ENCODE assay signal across 8 cellular contexts in genomic region chr12:108826115-108826806, GRCh38. TPM values are rescaled to one million over a fixed set of nuclear protein-coding genes. Genes with fewer than 3 reads are reported as not detected.
DNase-seq lines count a peak whose midpoint lies in the region; ATAC-seq and TF ChIP-seq lines count a peak whose summit lies in the region.

No MANE protein-coding gene starts in this region.

- intact Hi-C loops in OCI-LY7 (cut with micrococcal nuclease; ENCODE audit: unreplicated experiment): no loop called here

- POLR2A ChIA-PET in OCI-LY7 (lab: Charles Lee): interaction anchor here (0.5 to 0.8 kb wide), 2 partner anchors 11 to 15 kb away, joined by 3 read pairs; no protein-coding TSS in a partner anchor

- H3K9me3 ChIP-seq in Karpas-422 (ENCODE audit: low read length): no peaks in the 10 kb centered on the region
- H3K9me3 ChIP-seq in subcutaneous abdominal adipose tissue (ENCODE audit: control insufficient read depth in 5 of 5, low read length in 5 of 5): no peaks in the 10 kb centered on the region
- H3K9me3 ChIP-seq in OCI-LY7 (ENCODE audit: low read length): no peaks in the 10 kb centered on the region

- no peak overlapping the region for H2AFZ ChIP-seq in Karpas-422 (ENCODE audit: low read length)
- no peak overlapping the region for H2AFZ ChIP-seq in OCI-LY7 (ENCODE audit: low read length)

- H3K36me3 ChIP-seq in Karpas-422 (ENCODE audit: insufficient read depth, low read length): peaks cover 11% of the 10 kb centered on the region
- peaks cover 0 to 31% (median 30%) of the 10 kb centered on the region in 5 donors for H3K36me3 ChIP-seq in subcutaneous abdominal adipose tissue (ENCODE audit: control insufficient read depth in 5 of 5, insufficient read depth in 5 of 5, low read length in 5 of 5)
- peaks cover 5% of the 10 kb centered on the region; the same call in 1 of the 2 replicates for H3K36me3 ChIP-seq in OCI-LY7 (ENCODE audit: insufficient read depth, low read length)

- ATAC-seq in left lobe of liver (peak; percentile 51), HG03520 (IDR thresholded peaks at IDR 0.05; ENCODE audit: unreplicated experiment) (no peak)

- H3K79me2 ChIP-seq in Karpas-422 (ENCODE audit: low read length) (no peaks in the 10 kb centered on the region), OCI-LY7 (ENCODE audit: insufficient read depth, low read depth, low read length) (no peaks in the 10 kb centered on the region)

- H3K4me2 ChIP-seq in Karpas-422 (ENCODE audit: low read depth, low read length, poor library complexity, severe bottlenecking) (peak overlapping the region; percentile 50), OCI-LY7 (ENCODE audit: low read length) (no peak overlapping the region; the same call in 1 of the 2 replicates)

- H3K9me2 ChIP-seq in Karpas-422 (replicated peaks; ENCODE audit: insufficient read depth, low read length) (no peaks in the 10 kb centered on the region), OCI-LY7 (ENCODE audit: insufficient read depth, low read length) (no peaks in the 10 kb centered on the region)

- H3K4me3 ChIP-seq in Karpas-422 (ENCODE audit: low read length) (no peak overlapping the region), subcutaneous abdominal adipose tissue (ENCODE audit: low read depth in 1 of 5, low read length in 5 of 5) (peak overlapping the region; percentile 14 to 45 (median 31)), OCI-LY7 (ENCODE audit: low read depth, low read length, poor library complexity, severe bottlenecking) (no peak overlapping the region)

- no peak for TF ChIP-seq CTCF in OCI-LY7 (conservative IDR thresholded peaks at IDR 0.05; ENCODE audit: low read length)

- H3K27me3 ChIP-seq in Karpas-422 (ENCODE audit: low read length) (no peaks in the 10 kb centered on the region), subcutaneous abdominal adipose tissue (ENCODE audit: control insufficient read depth in 5 of 5, insufficient read depth in 4 of 5, low read length in 5 of 5) (no peaks in the 10 kb centered on the region)

- H3K4me1 ChIP-seq in Karpas-422 (ENCODE audit: low read length) (peaks cover 57% of the 10 kb centered on the region), subcutaneous abdominal adipose tissue (ENCODE audit: control insufficient read depth in 5 of 5, insufficient read depth in 5 of 5, low read length in 5 of 5) (peaks cover 30 to 83% (median 68%) of the 10 kb centered on the region in 5 donors), OCI-LY7 (ENCODE audit: insufficient read depth, low read length, poor library complexity, severe bottlenecking) (peaks cover 7% of the 10 kb centered on the region)

- H3K27ac ChIP-seq in Karpas-422 (ENCODE audit: low read length) (peak overlapping the region; percentile 55; the same call in 1 of the 2 replicates), subcutaneous abdominal adipose tissue (ENCODE audit: low read depth, low read length) (peak overlapping the region; percentile 95), OCI-LY7 (ENCODE audit: low read depth, low read length, poor library complexity, severe bottlenecking) (no peak overlapping the region)

- H3K9ac ChIP-seq in Karpas-422 (ENCODE audit: low read length) (no peak overlapping the region), subcutaneous abdominal adipose tissue (ENCODE audit: low read length in 5 of 5) (peak overlapping the region; percentile 57 to 91 (median 75))

- H4K20me1 ChIP-seq in Karpas-422 (ENCODE audit: insufficient read depth, low read depth, low read length) (peaks cover 57% of the 10 kb centered on the region), OCI-LY7 (ENCODE audit: insufficient read depth, low read length) (no peaks in the 10 kb centered on the region)

- BruUV-seq in OCI-LY7 (replicated peaks; lab: Mats Ljungman, UMichigan): no TSS peak

- DNase-seq in Caki2 (ENCODE audit: low read depth) (peak; percentile 90), Karpas-422 (no peak), brain pericyte (ENCODE audit: low read depth, low spot score) (peak; percentile 95), left lobe of liver (ENCODE audit: low spot score) (no peak), NCI-H748 (lab: John Stamatoyannopoulos, UW; ENCODE audit: unreplicated experiment) (no peak), OCI-LY7 (ENCODE audit: low spot score) (no peak)

- CTCF ChIA-PET in OCI-LY7 (lab: Charles Lee; ENCODE audit: unreplicated experiment): interaction anchor here (1.6 kb wide), 1 partner anchor 24 kb away, joined by 14 read pairs; no protein-coding TSS in a partner anchor

- in situ Hi-C loops in Caki2 (cut with HindIII; ENCODE audit: low pct_unique_long_range_greater_than_20kb, low sequenced_read_pairs): no loop called here

RNA-seq across cellular contexts. Expression of gene SSH1, which starts 31.1 kb away (rescaled TPM):
- total RNA-seq in Caki2 (2014; rRNA removed; shearing (Covaris generic); ENCODE audit: low replicate concordance): 6.6 and 8.7 TPM in 2 replicates
- 7.9 and 9.5 TPM in 2 replicates for total RNA-seq in Karpas-422 (2014; rRNA removed; shearing (Covaris generic); ENCODE audit: low replicate concordance)
- total RNA-seq in left lobe of liver: 18.9 TPM
- total RNA-seq in OCI-LY7 (2014; rRNA removed; shearing (Covaris generic)): 5.3 and 8.0 TPM in 2 replicates
- 16.6 and 17.2 TPM in 2 replicates for total RNA-seq in OCI-LY7 (2022)

RNA-seq across cellular contexts. Expression of gene DAO, which starts 53.6 kb away (rescaled TPM):
- total RNA-seq in Caki2 (2014; rRNA removed; shearing (Covaris generic); ENCODE audit: low replicate concordance): not detected in 2 replicates
- total RNA-seq in Karpas-422 (2014; rRNA removed; shearing (Covaris generic); ENCODE audit: low replicate concordance): not detected in 2 replicates
- total RNA-seq in left lobe of liver: 65.3 TPM
- not detected in 2 replicates for total RNA-seq in OCI-LY7 (2014; rRNA removed; shearing (Covaris generic))
- not detected in 2 replicates for total RNA-seq in OCI-LY7 (2022)

Comparison
In these comparisons a context has a peak if more than half of its experiments do, and no peak if none do; other contexts are left out.
1. DNase-seq: peak in Caki2 (single experiment) and brain pericyte (single experiment); none in Karpas-422 (single experiment), left lobe of liver (single experiment), NCI-H748 (single experiment) and OCI-LY7 (single experiment).
2. H3K4me3 ChIP-seq: peak in subcutaneous abdominal adipose tissue (5 of 5); none in Karpas-422 (single experiment) and OCI-LY7 (single experiment).
3. RNA of gene DAO, which starts 53.6 kb away (total RNA-seq): 65.3 TPM in left lobe of liver (single experiment); not detected in Caki2, not detected in Karpas-422 and not detected in OCI-LY7; every median in the first group is over 10 times any median in the second.